ENCODE assay signal across 8 cellular contexts in genomic region chr19:11090264-11091032, GRCh38. TPM values are rescaled to one million over a fixed set of nuclear protein-coding genes. Genes with fewer than 3 reads are reported as not detected.
DNase-seq lines count a peak whose midpoint lies in the region; ATAC-seq and TF ChIP-seq lines count a peak whose summit lies in the region.

No MANE protein-coding gene starts in this region.

- intact Hi-C loops in Calu3 (cut with micrococcal nuclease; ENCODE audit: unreplicated experiment) (no loop called here), mucosa of descending colon (cut with DNase I, micrococcal nuclease) (loop anchor here in 1 of 2 donors (10.0 kb wide), 1 partner anchor 56 kb away; no protein-coding TSS in a partner anchor)

- no peaks in the 10 kb centered on the region for H3K27me3 Mint-ChIP-seq in Calu3 (ENCODE audit: unreplicated experiment)
- H3K27me3 Mint-ChIP-seq in IgD-negative memory B cell = peaks cover 24% of the 10 kb centered on the region

- peak; percentile 74 for ATAC-seq in GM21528 (IDR thresholded peaks at IDR 0.05; ENCODE audit: low FRiP score, unreplicated experiment)
- peak; percentile 79 for ATAC-seq in mucosa of descending colon

- CTCF ChIA-PET in Calu3 (lab: Charles Lee) = no interaction called here

- DNase-seq in Calu3 (peak; percentile 95), OCI-M1 (lab: John Stamatoyannopoulos, UW) (peak; percentile 100), activated T-cell treated with anti-CD3 and anti-CD28 coated beads for 48 hours (ENCODE audit: low read depth) (peak; percentile 97), epithelial cell of prostate (ENCODE audit: low read depth, low spot score) (peak; percentile 88), mucosa of descending colon (peak; percentile 98 to 100 (median 98))
- peak; percentile 96 to 98 for DNase-seq in stimulated activated CD8-positive, alpha-beta memory T cell treated with anti-CD3 and anti-CD28 coated beads, Interleukin-2, amount 100 ng/mL, for 48 hours (ENCODE audit: low read depth in 2 of 2)

- H3K27ac ChIP-seq in epithelial cell of prostate = peak overlapping the region; percentile 100

- peaks cover 45% of the 10 kb centered on the region for H3K4me1 ChIP-seq in mucosa of descending colon (ENCODE audit: low read depth)

- H3K9me3 Mint-ChIP-seq in Calu3 (ENCODE audit: low read depth, unreplicated experiment) (no peaks in the 10 kb centered on the region), IgD-negative memory B cell (peaks cover 0 to 10% (median 0%) of the 10 kb centered on the region in 3 donors)

- no peak for TF ChIP-seq CTCF in Calu3 (IDR thresholded peaks at IDR 0.05; ENCODE audit: unreplicated experiment)
- TF ChIP-seq CTCF in mucosa of descending colon (IDR thresholded peaks at IDR 0.05) = no peak

- H3K4me3 ChIP-seq in mucosa of descending colon = peak overlapping the region; percentile 64

- H3K36me3 ChIP-seq in mucosa of descending colon (ENCODE audit: low read depth) = no peaks in the 10 kb centered on the region

- H3K4me1 Mint-ChIP-seq in Calu3 (ENCODE audit: low read depth, unreplicated experiment) (no peaks in the 10 kb centered on the region), IgD-negative memory B cell (peaks cover 24 to 30% (median 29%) of the 10 kb centered on the region in 3 donors)

- H3K36me3 Mint-ChIP-seq in Calu3 (ENCODE audit: insufficient read depth, unreplicated experiment) (peaks cover 72% of the 10 kb centered on the region), IgD-negative memory B cell (no peaks in the 10 kb centered on the region)

- H3K27ac Mint-ChIP-seq in Calu3 (ENCODE audit: unreplicated experiment) (peak overlapping the region; percentile 91), IgD-negative memory B cell (peak overlapping the region; percentile 82 to 88 (median 88))

- BruUV-seq in Calu3 (replicated peaks; lab: Mats Ljungman, UMichigan) = no TSS peak

- H3K4me3 Mint-ChIP-seq in Calu3 (ENCODE audit: low read depth, unreplicated experiment) = peak overlapping the region; percentile 84
- H3K4me3 Mint-ChIP-seq in IgD-negative memory B cell = peak overlapping the region; percentile 72 to 91 (median 80)

- H3K9me3 ChIP-seq in mucosa of descending colon = no peaks in the 10 kb centered on the region

RNA-seq across cellular contexts. Expression of gene LDLR, which starts 1.2 kb away (rescaled TPM):
- total RNA-seq in Calu3 (2022) (289 and 294 TPM in 2 replicates), mucosa of descending colon (100 to 1,000 TPM in 2 of 3 donors, 10 to 100 TPM in 1; 83.9 to 147 (median 116) TPM)
- polyA plus RNA-seq in IgD-negative memory B cell = 3.3 TPM

Comparison
In these comparisons a context has a peak if more than half of its experiments do, and no peak if none do; other contexts are left out.
1. Peak in every context shown above with its lines: DNase-seq, ATAC-seq, H3K4me3 ChIP-seq and H3K27ac ChIP-seq.